In the genomic region with DNA sequence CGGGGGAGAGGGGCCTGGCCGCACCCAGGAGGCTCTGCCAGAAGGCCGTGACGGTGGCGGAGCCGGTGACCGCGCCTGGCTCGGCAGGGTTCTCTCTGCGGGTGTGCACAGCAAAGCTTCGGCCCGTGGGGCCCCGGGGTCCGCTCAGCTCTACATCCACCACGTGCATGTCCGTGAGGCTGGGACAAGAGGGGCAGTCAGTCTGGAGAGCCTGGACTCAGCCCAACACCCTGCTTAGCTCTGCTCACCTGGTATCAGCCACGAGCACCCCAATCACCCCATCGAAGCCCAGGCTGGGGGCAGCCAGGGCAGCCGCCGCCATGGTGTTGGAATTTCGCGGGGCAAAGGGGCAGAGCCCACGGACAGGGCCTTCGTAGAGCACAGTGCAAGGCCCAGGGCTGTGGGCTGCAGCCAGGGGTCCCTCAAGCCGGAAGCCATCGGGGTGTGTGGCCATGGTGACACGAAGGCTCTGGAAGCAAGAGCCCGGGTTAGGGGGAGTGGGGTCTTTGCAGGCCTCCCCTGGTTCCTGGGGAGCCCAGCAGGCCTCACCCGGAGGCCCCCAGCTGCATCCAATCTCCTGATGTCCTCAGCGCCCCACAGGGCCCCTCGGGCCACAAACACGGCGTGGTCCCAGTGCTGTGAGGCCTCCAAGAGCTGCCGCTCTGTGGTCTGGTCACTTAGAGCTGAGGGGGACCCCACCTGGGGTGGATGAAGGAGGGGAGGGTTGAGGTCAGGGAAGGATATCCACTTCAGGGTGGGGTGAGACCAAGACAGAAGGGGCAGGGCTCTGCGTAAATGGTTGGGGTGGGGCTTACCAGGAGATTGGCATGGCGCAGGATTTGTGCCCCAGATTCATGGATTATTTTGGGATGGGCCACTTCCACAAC, we compare ENCODE assay signal across 10 cellular contexts. TPM values are rescaled to one million over a fixed set of nuclear protein-coding genes. Genes with fewer than 3 reads are reported as not detected.
DNase-seq lines count a peak whose midpoint lies in the region; TF ChIP-seq lines count a peak whose summit lies in the region.
"Had no signal": no experiment of that assay in that cellular context is flagged by ENCODE, and none has a peak within 500 bp of the region (broad histone marks: within the 10 kb centered on the region; RNA-seq: fewer than 3 reads in every experiment).

No MANE protein-coding gene starts in this region.

- H3K4ac ChIP-seq in mesenchymal stem cell (ENCODE audit: low read depth in 1 of 2, low read length in 2 of 2), result no peak overlapping the region

- no peak overlapping the region for H3K18ac ChIP-seq in mesenchymal stem cell (ENCODE audit: low read depth in 1 of 2, low read length in 2 of 2)

- H3K4me1 ChIP-seq in DOHH2 (ENCODE audit: control insufficient read depth, low read length), result peaks cover 14% of the 10 kb centered on the region
- peaks cover 22% of the 10 kb centered on the region for H3K4me1 ChIP-seq in mesenchymal stem cell (ENCODE audit: control insufficient read depth, insufficient read depth, low read depth, low read length)

- H3K79me1 ChIP-seq in mesenchymal stem cell (replicated peaks; ENCODE audit: low read length, poor library complexity, severe bottlenecking), result peaks cover 10% of the 10 kb centered on the region

- no peak overlapping the region for H2BK12ac ChIP-seq in mesenchymal stem cell (ENCODE audit: low read length in 2 of 2)

- no peak overlapping the region for H2AFZ ChIP-seq in mesenchymal stem cell (ENCODE audit: low read depth, low read length)

- H2BK5ac ChIP-seq in mesenchymal stem cell (ENCODE audit: low read depth, low read length, poor library complexity, severe bottlenecking), result no peak overlapping the region

- no peaks in the 10 kb centered on the region for H3K9me2 ChIP-seq in DOHH2 (replicated peaks; ENCODE audit: control insufficient read depth, low read length)

- H3K27ac Mint-ChIP-seq in activated T-helper 2 cell treated with anti-CD3 and anti-CD28 coated beads, Interferon-gamma antibody, Interleukin-2, Interleukin-4, amounts not matched to agents 10 μg/mL and 5 μg/mL and 100 μg/mL, durations not matched to agents 14 hours and 24 hours and 36 hours, result no peak overlapping the region

- no peak for TF ChIP-seq CTCF in DOHH2 (IDR thresholded peaks at IDR 0.05; ENCODE audit: low read depth, low read length, poor library complexity, severe bottlenecking)

- H3K27me3 Mint-ChIP-seq in activated T-helper 2 cell treated with anti-CD3 and anti-CD28 coated beads, Interferon-gamma antibody, Interleukin-2, Interleukin-4, amounts not matched to agents 10 μg/mL and 5 μg/mL and 100 μg/mL, durations not matched to agents 14 hours and 24 hours and 36 hours (ENCODE audit: low read depth), result no peaks in the 10 kb centered on the region

- no peaks in the 10 kb centered on the region for H3K27me3 ChIP-seq in DOHH2 (ENCODE audit: control insufficient read depth, low read length)
- H3K27me3 ChIP-seq in mesenchymal stem cell (ENCODE audit: control insufficient read depth in 1 of 2, insufficient read depth in 1 of 2, low read length in 2 of 2), result peaks cover 0 to 9% of the 10 kb centered on the region in 2 experiments
- H3K27me3 ChIP-seq: thyroid gland had no signal

- H2AK5ac ChIP-seq in mesenchymal stem cell (ENCODE audit: low read length, severe bottlenecking), result no peak overlapping the region

- H4K8ac ChIP-seq in mesenchymal stem cell (ENCODE audit: low read length), result peak overlapping the region; percentile 16

- peak overlapping the region; percentile 98 for H3K9ac ChIP-seq in mesenchymal stem cell (ENCODE audit: low read length)

- H2BK15ac ChIP-seq in mesenchymal stem cell (ENCODE audit: low read depth, poor library complexity, severe bottlenecking), result no peak overlapping the region

- no peak overlapping the region for H3K27ac ChIP-seq in DOHH2 (ENCODE audit: low read depth, low read length)
- no peak overlapping the region for H3K27ac ChIP-seq in mesenchymal stem cell (ENCODE audit: low read length, poor library complexity, severe bottlenecking)

- H3K4me2 ChIP-seq in DOHH2 (ENCODE audit: low read length), result peak overlapping the region; percentile 90
- no peak overlapping the region for H3K4me2 ChIP-seq in mesenchymal stem cell (ENCODE audit: low read length, poor library complexity, severe bottlenecking)

- H3K4me3 Mint-ChIP-seq in activated T-helper 2 cell treated with anti-CD3 and anti-CD28 coated beads, Interferon-gamma antibody, Interleukin-2, Interleukin-4, amounts not matched to agents 10 μg/mL and 5 μg/mL and 100 μg/mL, durations not matched to agents 14 hours and 24 hours and 36 hours (ENCODE audit: low read depth), result peak overlapping the region; percentile 90

- H3K14ac ChIP-seq in mesenchymal stem cell (ENCODE audit: low read length in 2 of 2), result no peak overlapping the region

- H3K36me3 Mint-ChIP-seq in activated T-helper 2 cell treated with anti-CD3 and anti-CD28 coated beads, Interferon-gamma antibody, Interleukin-2, Interleukin-4, amounts not matched to agents 10 μg/mL and 5 μg/mL and 100 μg/mL, durations not matched to agents 14 hours and 24 hours and 36 hours (ENCODE audit: low read depth), result peaks cover 12% of the 10 kb centered on the region

- no peaks in the 10 kb centered on the region for H3K36me3 ChIP-seq in DOHH2 (ENCODE audit: control insufficient read depth, low read length)
- H3K36me3 ChIP-seq in mesenchymal stem cell (ENCODE audit: control insufficient read depth in 1 of 2, insufficient read depth in 2 of 2, low read depth in 1 of 2, low read length in 2 of 2), result peaks cover 0 to 1% of the 10 kb centered on the region in 2 experiments
- H3K36me3 ChIP-seq: thyroid gland had no signal

- peaks cover 9% of the 10 kb centered on the region for H3K4me1 Mint-ChIP-seq in activated T-helper 2 cell treated with anti-CD3 and anti-CD28 coated beads, Interferon-gamma antibody, Interleukin-2, Interleukin-4, amounts not matched to agents 10 μg/mL and 5 μg/mL and 100 μg/mL, durations not matched to agents 14 hours and 24 hours and 36 hours (ENCODE audit: low read depth)

- no peaks in the 10 kb centered on the region for H3F3A ChIP-seq in DOHH2 (ENCODE audit: control insufficient read depth, insufficient read depth)

- H3K4me3 ChIP-seq in DOHH2 (ENCODE audit: low read length) (peak overlapping the region; percentile 79), mesenchymal stem cell (ENCODE audit: insufficient read depth in 1 of 2, low read depth in 1 of 2, low read length in 2 of 2) (peak overlapping the region in 1 of 2 experiments; percentile 99)

- no peaks in the 10 kb centered on the region for H3K9me3 Mint-ChIP-seq in activated T-helper 2 cell treated with anti-CD3 and anti-CD28 coated beads, Interferon-gamma antibody, Interleukin-2, Interleukin-4, amounts not matched to agents 10 μg/mL and 5 μg/mL and 100 μg/mL, durations not matched to agents 14 hours and 24 hours and 36 hours
- H3K9me3 Mint-ChIP-seq: neural crest cell had no signal

- no peak overlapping the region for H2BK120ac ChIP-seq in mesenchymal stem cell (ENCODE audit: low read depth, low read length)

- DNase-seq in activated T-helper 2 cell treated with anti-CD3 and anti-CD28 coated beads, Interferon-gamma antibody, Interleukin-2, Interleukin-4, amounts not matched to agents 10 μg/mL and 5 μg/mL and 100 μg/mL, durations not matched to agents 14 hours and 24 hours and 36 hours (ENCODE audit: low spot score), result no peak
- DNase-seq in mesenchymal stem cell (no peak), superior temporal gyrus (ENCODE audit: extremely low spot score) (no peak), glomerular visceral epithelial cell (ENCODE audit: extremely low spot score) (no peak), islet precursor cell (no peak)
- DNase-seq: thyroid gland had no signal

- H3K9me3 ChIP-seq in DOHH2 (ENCODE audit: control insufficient read depth, insufficient read depth, low read length) (no peaks in the 10 kb centered on the region), mesenchymal stem cell (ENCODE audit: control insufficient read depth, low read length) (no peaks in the 10 kb centered on the region)
- H3K9me3 ChIP-seq: thyroid gland had no signal

- peaks cover 3% of the 10 kb centered on the region; the same call in 1 of the 2 replicates for H3K79me2 ChIP-seq in DOHH2 (ENCODE audit: control insufficient read depth, low read length)

- H3K23ac ChIP-seq in mesenchymal stem cell (ENCODE audit: low read length in 2 of 2), result no peak overlapping the region

- intact Hi-C loops in activated T-helper 2 cell treated with anti-CD3 and anti-CD28 coated beads, Interferon-gamma antibody, Interleukin-2, Interleukin-4, amounts not matched to agents 10 μg/mL and 5 μg/mL and 100 μg/mL, durations not matched to agents 14 hours and 24 hours and 36 hours (cut with micrococcal nuclease), result loop anchor here (10.0 kb wide), 1 partner anchor 292 kb away; no protein-coding TSS in a partner anchor

- WGBS in mesenchymal stem cell, result 95% methylated on average over 36 of the region's 36 CpGs

- no peaks in the 10 kb centered on the region for H4K20me1 ChIP-seq in DOHH2 (ENCODE audit: control insufficient read depth, insufficient read depth, low read depth, low read length)

- H4K91ac ChIP-seq in mesenchymal stem cell (ENCODE audit: low read length), result no peak overlapping the region

RNA-seq across cellular contexts. Expression of gene ASPDH, which starts 1.4 kb away (rescaled TPM):
- not detected in 2 replicates for total RNA-seq in activated T-helper 2 cell treated with anti-CD3 and anti-CD28 coated beads, Interferon-gamma antibody, Interleukin-2, Interleukin-4, amounts not matched to agents 10 μg/mL and 5 μg/mL and 100 μg/mL, durations not matched to agents 14 hours and 24 hours and 36 hours
- polyA plus RNA-seq in mesenchymal stem cell (2013, experiment 1 of 2), result not detected
- polyA plus RNA-seq in mesenchymal stem cell (2013, experiment 2 of 2), result not detected
- total RNA-seq: M059J; T-helper 2 cell treated with Interferon-gamma antibody and Interleukin-4, amounts not matched to agents 100 ng/mL and 5 ng/mL, for 36 hours; thyroid gland had no signal

RNA-seq across cellular contexts. Expression of gene JOSD2, which starts 1.4 kb away (rescaled TPM):
- total RNA-seq in activated T-helper 2 cell treated with anti-CD3 and anti-CD28 coated beads, Interferon-gamma antibody, Interleukin-2, Interleukin-4, amounts not matched to agents 10 μg/mL and 5 μg/mL and 100 μg/mL, durations not matched to agents 14 hours and 24 hours and 36 hours, result 39.9 and 43.6 TPM in 2 replicates
- polyA plus RNA-seq in mesenchymal stem cell (2013, experiment 1 of 2), result 29.7 TPM
- 30.2 TPM for polyA plus RNA-seq in mesenchymal stem cell (2013, experiment 2 of 2)

RNA-seq across cellular contexts. Expression of gene GARIN5A, which starts 35.7 kb away (rescaled TPM):
- total RNA-seq in activated T-helper 2 cell treated with anti-CD3 and anti-CD28 coated beads, Interferon-gamma antibody, Interleukin-2, Interleukin-4, amounts not matched to agents 10 μg/mL and 5 μg/mL and 100 μg/mL, durations not matched to agents 14 hours and 24 hours and 36 hours, result 0.28 and 0.82 TPM in 2 replicates
- 1.0 TPM for polyA plus RNA-seq in mesenchymal stem cell (2013, experiment 1 of 2)
- 0.88 TPM for polyA plus RNA-seq in mesenchymal stem cell (2013, experiment 2 of 2)

RNA-seq across cellular contexts. Expression of gene EMC10, which starts 36.0 kb away (rescaled TPM):
- 76.0 and 76.2 TPM in 2 replicates for total RNA-seq in activated T-helper 2 cell treated with anti-CD3 and anti-CD28 coated beads, Interferon-gamma antibody, Interleukin-2, Interleukin-4, amounts not matched to agents 10 μg/mL and 5 μg/mL and 100 μg/mL, durations not matched to agents 14 hours and 24 hours and 36 hours
- polyA plus RNA-seq in mesenchymal stem cell (2013, experiment 1 of 2), result 104 TPM
- 102 TPM for polyA plus RNA-seq in mesenchymal stem cell (2013, experiment 2 of 2)

RNA-seq across cellular contexts. Expression of gene LRRC4B, which starts 55.9 kb away (rescaled TPM):
- 0.18 TPM in 1 of 2 replicates, not detected in the other for total RNA-seq in activated T-helper 2 cell treated with anti-CD3 and anti-CD28 coated beads, Interferon-gamma antibody, Interleukin-2, Interleukin-4, amounts not matched to agents 10 μg/mL and 5 μg/mL and 100 μg/mL, durations not matched to agents 14 hours and 24 hours and 36 hours
- polyA plus RNA-seq in mesenchymal stem cell (2013, experiment 1 of 2), result not detected
- polyA plus RNA-seq in mesenchymal stem cell (2013, experiment 2 of 2), result 0.03 TPM
- total RNA-seq: M059J; T-helper 2 cell treated with Interferon-gamma antibody and Interleukin-4, amounts not matched to agents 100 ng/mL and 5 ng/mL, for 36 hours had no signal
